Comparison of ENCODE assay signal across 12 cellular contexts in genomic region chr2:168165418-168165817, GRCh38.
A peak's percentile ranks its signal among the peaks of the same experiment; 100 is the strongest.
DNase-seq lines count a peak whose midpoint lies in the region; ATAC-seq and TF ChIP-seq lines count a peak whose summit lies in the region.
"Had no signal": no experiment of that assay in that cellular context is flagged by ENCODE, and none has a peak within 500 bp of the region (broad histone marks: within the 10 kb centered on the region; RNA-seq: fewer than 3 reads in every experiment).

No MANE protein-coding gene starts in this region.

- no peaks in the 10 kb centered on the region for H3K9me3 Mint-ChIP-seq in type B pancreatic cell

- no peak overlapping the region for H4K8ac ChIP-seq in mesenchymal stem cell (ENCODE audit: low read length)

- no peak overlapping the region for H3K27ac Mint-ChIP-seq in type B pancreatic cell

- H3K4me2 ChIP-seq in BLaER1 treated with 17β-estradiol and CSF1 and Interleukin-3, amounts not matched to agents 10 nM and 100 nM = peak overlapping the region; percentile 59 to 88 (median 66)
- no peak overlapping the region for H3K4me2 ChIP-seq in mesenchymal stem cell (ENCODE audit: low read length, poor library complexity, severe bottlenecking)

- no peaks in the 10 kb centered on the region for H3K9me3 ChIP-seq in BLaER1 treated with 17β-estradiol and CSF1 and Interleukin-3, amounts not matched to agents 10 nM and 100 nM (replicated peaks in 1 of 11)
- H3K9me3 ChIP-seq in HUES64 (ENCODE audit: insufficient read depth, low read depth, low read length) (no peaks in the 10 kb centered on the region), mesenchymal stem cell (ENCODE audit: control insufficient read depth, low read length) (no peaks in the 10 kb centered on the region)
- H3K9me3 ChIP-seq: HAP-1 had no signal

- peak overlapping the region in 9 of 11 experiments; percentile 1 to 65 (median 44); a peak in 16 of 22 replicates for H3K27ac ChIP-seq in BLaER1 treated with 17β-estradiol and CSF1 and Interleukin-3, amounts not matched to agents 10 nM and 100 nM
- H3K27ac ChIP-seq in HUES64 (ENCODE audit: low read depth, low read length) = peak overlapping the region; percentile 66
- no peak overlapping the region for H3K27ac ChIP-seq in mesenchymal stem cell (ENCODE audit: low read length, poor library complexity, severe bottlenecking)

- no peak overlapping the region for H2BK5ac ChIP-seq in mesenchymal stem cell (ENCODE audit: low read depth, low read length, poor library complexity, severe bottlenecking)

- H3K4ac ChIP-seq in mesenchymal stem cell (ENCODE audit: low read depth in 1 of 2, low read length in 2 of 2) = no peak overlapping the region

- H3K4me1 Mint-ChIP-seq in type B pancreatic cell (ENCODE audit: unreplicated experiment) = peaks cover 11% of the 10 kb centered on the region

- ATAC-seq in left lobe of liver = no peak
- ATAC-seq: PC-3 had no signal

- no peak overlapping the region for H3K4me3 Mint-ChIP-seq in type B pancreatic cell

- DNase-seq in cardiac fibroblast (ENCODE audit: low read depth in 2 of 2) (peak; percentile 38 to 46), mesenchymal stem cell (no peak), left lobe of liver (ENCODE audit: low spot score) (no peak), NCI-H2029 (lab: John Stamatoyannopoulos, UW) (no peak), NCI-H446 (lab: John Stamatoyannopoulos, UW) (no peak), type B pancreatic cell (ENCODE audit: extremely low spot score, unreplicated experiment) (no peak)
- DNase-seq: NCI-H146; PC-3; stimulated activated naive CD4-positive, alpha-beta T cell treated with Interleukin-2 at 50 U/mL for 16 hours had no signal

- no peak overlapping the region for H3K18ac ChIP-seq in mesenchymal stem cell (ENCODE audit: low read depth in 1 of 2, low read length in 2 of 2)

- H2BK120ac ChIP-seq in mesenchymal stem cell (ENCODE audit: low read depth, low read length) = no peak overlapping the region

- peak overlapping the region in 5 of 11 experiments; percentile 15 to 62 (median 27); a peak in 9 of 22 replicates for H3K9ac ChIP-seq in BLaER1 treated with 17β-estradiol and CSF1 and Interleukin-3, amounts not matched to agents 10 nM and 100 nM
- H3K9ac ChIP-seq in HUES64 (ENCODE audit: low read depth, low read length) (peak overlapping the region; percentile 39; the same call in 1 of the 2 replicates), mesenchymal stem cell (ENCODE audit: low read length) (peak overlapping the region; percentile 76)

- H2AFZ ChIP-seq in mesenchymal stem cell (ENCODE audit: low read depth, low read length) = no peak overlapping the region

- H2BK12ac ChIP-seq in mesenchymal stem cell (ENCODE audit: low read length in 2 of 2) = no peak overlapping the region

- no peaks in the 10 kb centered on the region for H3K27me3 Mint-ChIP-seq in type B pancreatic cell

- no peak overlapping the region for H3K14ac ChIP-seq in mesenchymal stem cell (ENCODE audit: low read length in 2 of 2)

- no peak for TF ChIP-seq CTCF in cardiac fibroblast (IDR thresholded peaks at IDR 0.05; ENCODE audit: low read depth, low read length)
- no peak for TF ChIP-seq CTCF in type B pancreatic cell (conservative IDR thresholded peaks at IDR 0.05)

- H2BK15ac ChIP-seq in mesenchymal stem cell (ENCODE audit: low read depth, poor library complexity, severe bottlenecking) = no peak overlapping the region

- H3K27me3 ChIP-seq in BLaER1 treated with 17β-estradiol and CSF1 and Interleukin-3, amounts not matched to agents 10 nM and 100 nM = no peaks in the 10 kb centered on the region
- H3K27me3 ChIP-seq in HUES64 (ENCODE audit: insufficient read depth, low read length) = no peaks in the 10 kb centered on the region
- no peaks in the 10 kb centered on the region for H3K27me3 ChIP-seq in mesenchymal stem cell (ENCODE audit: control insufficient read depth in 1 of 2, insufficient read depth in 1 of 2, low read length in 2 of 2)

- H2AK5ac ChIP-seq in mesenchymal stem cell (ENCODE audit: low read length, severe bottlenecking) = no peak overlapping the region

- H3K4me3 ChIP-seq in BLaER1 treated with 17β-estradiol and CSF1 and Interleukin-3, amounts not matched to agents 10 nM and 100 nM = peak overlapping the region in 4 of 10 experiments; percentile 6 to 37 (median 20); a peak in 6 of 20 replicates
- no peak overlapping the region for H3K4me3 ChIP-seq in HUES64 (ENCODE audit: low read length)
- no peak overlapping the region for H3K4me3 ChIP-seq in cardiac fibroblast (replicated peaks in 1 of 2; ENCODE audit: low read depth in 2 of 2, low read length in 2 of 2)
- peak overlapping the region in 1 of 2 experiments; percentile 52 for H3K4me3 ChIP-seq in mesenchymal stem cell (ENCODE audit: insufficient read depth in 1 of 2, low read depth in 1 of 2, low read length in 2 of 2)
- H3K4me3 ChIP-seq: HAP-1 had no signal

- 69% methylated on average over 3 of the region's 3 CpGs for WGBS in HUES64
- WGBS in mesenchymal stem cell = 93% methylated on average over 3 of the region's 3 CpGs

- peaks cover 56 to 70% (median 62%) of the 10 kb centered on the region in 10 experiments for H3K4me1 ChIP-seq in BLaER1 treated with 17β-estradiol and CSF1 and Interleukin-3, amounts not matched to agents 10 nM and 100 nM
- H3K4me1 ChIP-seq in HUES64 (ENCODE audit: insufficient read depth, low read length) (peaks cover 30% of the 10 kb centered on the region), mesenchymal stem cell (ENCODE audit: control insufficient read depth, insufficient read depth, low read depth, low read length) (peaks cover 10% of the 10 kb centered on the region)
- H3K4me1 ChIP-seq: HAP-1 had no signal

- H3K79me1 ChIP-seq in mesenchymal stem cell (replicated peaks; ENCODE audit: low read length, poor library complexity, severe bottlenecking) = peaks cover 28% of the 10 kb centered on the region

- H3K36me3 Mint-ChIP-seq in type B pancreatic cell = peaks cover 21% of the 10 kb centered on the region

- no peak overlapping the region for H4K91ac ChIP-seq in mesenchymal stem cell (ENCODE audit: low read length)

- no peak overlapping the region for H3K23ac ChIP-seq in mesenchymal stem cell (ENCODE audit: low read length in 2 of 2)

- peaks cover 0 to 83% (median 23%) of the 10 kb centered on the region in 11 experiments; a peak in 16 of 22 replicates for H3K36me3 ChIP-seq in BLaER1 treated with 17β-estradiol and CSF1 and Interleukin-3, amounts not matched to agents 10 nM and 100 nM
- H3K36me3 ChIP-seq in HUES64 (ENCODE audit: insufficient read depth, low read length) = peaks cover 9% of the 10 kb centered on the region; the same call in 1 of the 2 replicates
- H3K36me3 ChIP-seq in mesenchymal stem cell (ENCODE audit: control insufficient read depth in 1 of 2, insufficient read depth in 2 of 2, low read depth in 1 of 2, low read length in 2 of 2) = peaks cover 2 to 18% of the 10 kb centered on the region in 2 experiments

- peaks cover 0 to 5% (median 0%) of the 10 kb centered on the region in 11 experiments; a peak in 1 of 22 replicates for H4K20me1 ChIP-seq in BLaER1 treated with 17β-estradiol and CSF1 and Interleukin-3, amounts not matched to agents 10 nM and 100 nM

Comparison
In these comparisons a context has a peak if more than half of its experiments do, and no peak if none do; other contexts are left out.
1. DNase-seq: peak in cardiac fibroblast (2 of 2); none in mesenchymal stem cell (single experiment), left lobe of liver (single experiment), NCI-H2029 (single experiment), NCI-H446 (0 of 2) and type B pancreatic cell (single experiment).